11 cellular contexts compared by ENCODE assay signal in the genomic region with DNA sequence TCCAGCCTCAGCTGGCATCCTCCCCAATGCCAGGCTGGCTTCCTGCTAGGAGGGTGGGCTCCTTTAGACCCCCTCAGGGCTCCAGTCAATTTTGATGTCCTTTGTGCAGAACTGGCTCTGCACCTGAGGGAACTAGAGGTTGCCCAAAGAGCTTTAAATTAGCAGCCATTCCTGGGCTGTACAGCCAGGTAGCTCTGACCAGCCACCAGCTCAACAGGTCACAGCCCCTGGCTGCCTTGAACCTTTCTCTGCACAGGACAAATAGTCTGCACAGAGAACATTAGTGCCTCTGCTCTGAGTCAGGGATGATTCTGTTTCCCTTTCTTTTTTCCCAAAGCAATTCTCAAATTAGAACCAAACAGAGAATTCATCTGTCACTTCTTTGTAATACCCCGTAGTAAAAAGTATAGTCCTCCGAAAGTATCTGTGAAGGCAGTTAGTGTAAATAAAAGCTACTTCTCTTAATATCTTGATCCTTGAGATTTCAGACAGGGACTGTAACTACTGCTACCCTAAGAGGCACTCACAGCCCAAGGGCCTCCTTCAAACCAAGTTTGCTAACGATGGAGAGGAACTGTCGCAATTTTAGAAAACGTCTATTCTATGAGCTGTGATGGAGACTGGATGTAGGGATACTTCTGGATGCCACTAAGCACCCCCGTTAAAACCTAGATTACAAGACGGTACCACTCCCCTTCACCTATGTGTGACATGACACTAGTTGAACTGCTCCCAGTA. TPM values are rescaled to one million over a fixed set of nuclear protein-coding genes. Genes with fewer than 3 reads are reported as not detected.
A peak's percentile ranks its signal among the peaks of the same experiment; 100 is the strongest.
DNase-seq lines count a peak whose midpoint lies in the region; ATAC-seq, FAIRE-seq and TF ChIP-seq lines count a peak whose summit lies in the region.
"Had no signal": no experiment of that assay in that cellular context is flagged by ENCODE, and none has a peak within 500 bp of the region (broad histone marks: within the 10 kb centered on the region; RNA-seq: fewer than 3 reads in every experiment).

No MANE protein-coding gene starts in this region.

- peak overlapping the region; percentile 43 for H3K9ac ChIP-seq in SK-N-MC (ENCODE audit: insufficient read length)

- peak overlapping the region in 5 of 8 donors; percentile 5 to 52 (median 33) for H3K4me3 Mint-ChIP-seq in CD4-positive, alpha-beta memory T cell
- H3K4me3 Mint-ChIP-seq in immature natural killer cell: peak overlapping the region in 1 of 5 donors; percentile 21

- CTCF ChIA-PET in AG04450 (lab: Charles Lee): no interaction called here
- CTCF ChIA-PET in CD4-positive, alpha-beta memory T cell (lab: Charles Lee; ENCODE audit: partially characterized antibody): no interaction called here

- peaks cover 5 to 33% of the 10 kb centered on the region in 2 donors for H3K36me3 Mint-ChIP-seq in CD4-positive, alpha-beta memory T cell
- peaks cover 0 to 4% (median 0%) of the 10 kb centered on the region in 3 donors for H3K36me3 Mint-ChIP-seq in immature natural killer cell

- peak overlapping the region in 5 of 7 donors; percentile 43 to 70 (median 53) for H3K27ac Mint-ChIP-seq in CD4-positive, alpha-beta memory T cell
- H3K27ac Mint-ChIP-seq in immature natural killer cell: peak overlapping the region in 4 of 6 donors; percentile 12 to 71 (median 32)

- H3K9me3 ChIP-seq in AG04450 (ENCODE audit: control insufficient read depth, insufficient read depth, low read length): no peaks in the 10 kb centered on the region
- H3K9me3 ChIP-seq in CD4-positive, alpha-beta memory T cell (ENCODE audit: control insufficient read depth in 1 of 2, low read length in 2 of 2): no peaks in the 10 kb centered on the region
- no peaks in the 10 kb centered on the region for H3K9me3 ChIP-seq in SK-N-MC (ENCODE audit: low read depth, low read length)
- no peaks in the 10 kb centered on the region for H3K9me3 ChIP-seq in pancreas

- peaks cover 29 to 70% (median 41%) of the 10 kb centered on the region in 4 donors for H3K4me1 Mint-ChIP-seq in CD4-positive, alpha-beta memory T cell
- peaks cover 46 to 63% of the 10 kb centered on the region in 2 donors for H3K4me1 Mint-ChIP-seq in immature natural killer cell

- DNase-seq in AG04450 (ENCODE audit: low read depth, low spot score): no peak
- no peak for DNase-seq in CD4-positive, alpha-beta memory T cell
- DNase-seq in SK-N-MC (ENCODE audit: low read depth, low spot score): no peak
- no peak for DNase-seq in immature natural killer cell
- no peak for DNase-seq in G401 (ENCODE audit: low spot score)
- DNase-seq in urothelium cell line (ENCODE audit: low spot score): no peak
- no peak for DNase-seq in pancreas
- DNase-seq: activated CD8-positive, alpha-beta memory T cell treated with anti-CD3 and anti-CD28 coated beads for 24 hours; anterior cingulate cortex; NCI-H345 had no signal

- no peaks in the 10 kb centered on the region for H3K36me3 ChIP-seq in CD4-positive, alpha-beta memory T cell (ENCODE audit: insufficient read depth, low read length)
- H3K36me3 ChIP-seq in SK-N-MC (ENCODE audit: insufficient read depth, low read length): no peaks in the 10 kb centered on the region
- H3K36me3 ChIP-seq in pancreas: no peaks in the 10 kb centered on the region

- H3K9me3 Mint-ChIP-seq in CD4-positive, alpha-beta memory T cell: no peaks in the 10 kb centered on the region
- no peaks in the 10 kb centered on the region for H3K9me3 Mint-ChIP-seq in immature natural killer cell

- POLR2A ChIA-PET in AG04450 (lab: Yijun Ruan, JAX): no interaction called here
- POLR2A ChIA-PET in CD4-positive, alpha-beta memory T cell (lab: Charles Lee; ENCODE audit: partially characterized antibody): interaction anchor here (1.5 to 3.5 kb wide), 4 partner anchors 15 to 1339 kb away, joined by 3 to 34 read pairs (median 15); partner anchors contain the start of gene RDH14

- no peaks in the 10 kb centered on the region for H3K27me3 Mint-ChIP-seq in CD4-positive, alpha-beta memory T cell
- H3K27me3 Mint-ChIP-seq in immature natural killer cell (ENCODE audit: low read depth in 3 of 3): peaks cover 7 to 18% (median 18%) of the 10 kb centered on the region in 3 donors

- H3K4me1 ChIP-seq in CD4-positive, alpha-beta memory T cell (ENCODE audit: insufficient read depth, low read length): peaks cover 61% of the 10 kb centered on the region
- H3K4me1 ChIP-seq in pancreas: peaks cover 18 to 40% (median 27%) of the 10 kb centered on the region in 3 donors

- TF ChIP-seq CTCF in AG04450 (IDR thresholded peaks at IDR 0.05; ENCODE audit: low read depth, low read length): no peak
- no peak for TF ChIP-seq CTCF in pancreas (IDR thresholded peaks at IDR 0.05)

- H3K4me3 ChIP-seq in AG04450 (ENCODE audit: low read depth, low read length): peak overlapping the region; percentile 11
- H3K4me3 ChIP-seq in CD4-positive, alpha-beta memory T cell (ENCODE audit: low read length in 2 of 2): no peak overlapping the region
- H3K4me3 ChIP-seq in SK-N-MC: peak overlapping the region; percentile 45
- H3K4me3 ChIP-seq in pancreas: no peak overlapping the region

- in situ Hi-C loops in G401 (cut with HindIII; ENCODE audit: low sequenced_read_pairs): no loop called here

- H3K27ac ChIP-seq in AG04450 (ENCODE audit: low read depth, low read length): no peak overlapping the region
- no peak overlapping the region for H3K27ac ChIP-seq in CD4-positive, alpha-beta memory T cell (ENCODE audit: low read depth, low read length)
- no peak overlapping the region for H3K27ac ChIP-seq in SK-N-MC
- no peak overlapping the region for H3K27ac ChIP-seq in pancreas

- WGBS in pancreas, 2 donors: 77 to 78% methylated on average over 7 of the region's 7 CpGs

- FAIRE-seq in urothelium cell line (lab: Jason Lieb, UNC) (no peak), pancreas (lab: Jason Lieb, UNC) (no peak)

- ATAC-seq in pancreas: no peak
- ATAC-seq: sciatic nerve had no signal

- H3K27me3 ChIP-seq in AG04450 (ENCODE audit: control insufficient read depth, insufficient read depth, low read length): no peaks in the 10 kb centered on the region
- H3K27me3 ChIP-seq in CD4-positive, alpha-beta memory T cell (ENCODE audit: insufficient read depth, low read length): no peaks in the 10 kb centered on the region
- H3K27me3 ChIP-seq in pancreas: no peaks in the 10 kb centered on the region

- intact Hi-C loops in CD4-positive, alpha-beta memory T cell (cut with micrococcal nuclease): no loop called here
- intact Hi-C loops in pancreas (cut with DNase I): no loop called here

RNA-seq across cellular contexts. Expression of gene TTC32, which starts 3.0 kb away (rescaled TPM):
- polyA plus RNA-seq in AG04450 (2011; rRNA removed) (5.3 and 6.6 TPM in 2 replicates), immature natural killer cell (10 to 100 TPM; 14.0 to 28.3 (median 22.2) TPM), pancreas (10 to 100 TPM; 10.5 to 24.3 TPM)
- polyA minus RNA-seq in AG04450 (2011; rRNA and poly(A)+ RNA removed): 6.8 and 8.3 TPM in 2 replicates
- total RNA-seq in CD4-positive, alpha-beta memory T cell: 10 to 100 TPM; 44.4 to 48.7 TPM
- polyA plus RNA-seq in CD4-positive, alpha-beta memory T cell: 10 to 100 TPM; 24.3 to 34.2 TPM
- total RNA-seq in G401 (2014; rRNA removed; shearing (Covaris generic)): 8.9 and 9.0 TPM in 2 replicates
- total RNA-seq in pancreas: 1 to 10 TPM; 3.2 to 6.6 (median 4.2) TPM

Comparison
In these comparisons a context has a peak if more than half of its experiments do, and no peak if none do; other contexts are left out.
1. H3K4me3 ChIP-seq: peak in AG04450 (single experiment) and SK-N-MC (single experiment); none in CD4-positive, alpha-beta memory T cell (0 of 2) and pancreas (0 of 4).